ENCODE assay signal across 23 cellular contexts in genomic region chr4:116588783-116589182, GRCh38.
"Had no signal": no experiment of that assay in that cellular context is flagged by ENCODE, and none has a peak within 500 bp of the region (broad histone marks: within the 10 kb centered on the region; RNA-seq: fewer than 3 reads in every experiment).

No MANE protein-coding gene starts in this region.

- DNase-seq: dermis blood vessel endothelial cell; dorsolateral prefrontal cortex; effector CD4-positive, alpha-beta T cell; effector memory CD4-positive, alpha-beta T cell; foreskin fibroblast; foreskin melanocyte; gastrocnemius medialis; glutamatergic neuron; head of caudate nucleus; heart right ventricle; hippocampal formation; left cardiac atrium; left lung; left ventricle myocardium superior; lower lobe of right lung; mesenchymal stem cell; mucosa of descending colon had no signal

- H3K27ac ChIP-seq: coronary artery, dorsolateral prefrontal cortex, esophagus muscularis mucosa, gastrocnemius medialis, heart right ventricle, left lung, lower lobe of right lung had no signal

- H3K9me3 ChIP-seq: esophagus muscularis mucosa, gastrocnemius medialis, heart right ventricle, left lung, lower lobe of right lung, mucosa of descending colon had no signal

- H3K4me1 ChIP-seq: esophagus muscularis mucosa, gastrocnemius medialis, heart right ventricle, left lung, lower lobe of right lung had no signal

- ATAC-seq: gastrocnemius medialis, heart right ventricle, left cardiac atrium, left lung, left ventricle myocardium superior, lower lobe of right lung, mucosa of descending colon had no signal

- FAIRE-seq: colon, endothelial cell of umbilical vein, islet of Langerhans, keratinocyte had no signal

- H3K36me3 ChIP-seq: esophagus muscularis mucosa, gastrocnemius medialis, heart right ventricle, left lung, lower lobe of right lung had no signal

- H3K27me3 ChIP-seq: esophagus muscularis mucosa, gastrocnemius medialis, heart right ventricle, left lung had no signal

- H3K4me3 ChIP-seq: coronary artery, dorsolateral prefrontal cortex, esophagus muscularis mucosa, gastrocnemius medialis, heart right ventricle, left lung, lower lobe of right lung, mucosa of descending colon had no signal
